Comparison of ENCODE assay signal across 16 cellular contexts in genomic region chr5:39521945-39522590, GRCh38.
"Had no signal": no experiment of that assay in that cellular context is flagged by ENCODE, and none has a peak within 500 bp of the region (broad histone marks: within the 10 kb centered on the region; RNA-seq: fewer than 3 reads in every experiment).

No MANE protein-coding gene starts in this region.

- ATAC-seq: heart left ventricle; left colon; mucosa of descending colon; natural killer cell treated with Interleukin-12 subunit alpha and Interleukin-12 subunit beta and Interleukin-15 and Interleukin-18, amount 100 ng/mL, for 72 hours; sciatic nerve; stimulated activated naive CD8-positive, alpha-beta T cell treated with anti-CD3 and anti-CD28 coated beads, Interleukin-15, Interleukin-2, amounts not matched to agents 100 U/mL and 50 U/mL, for 24 hours had no signal

- H2AFZ ChIP-seq: neural progenitor cell had no signal

- DNase-seq: colonic mucosa; dermis blood vessel endothelial cell; esophagus squamous epithelium; heart left ventricle; hippocampal formation; left colon; mucosa of descending colon; nucleus accumbens; posterior cingulate gyrus; stimulated activated naive CD8-positive, alpha-beta T cell treated with anti-CD3 and anti-CD28 coated beads, Interleukin-15, Interleukin-2, amounts not matched to agents 100 U/mL and 50 U/mL, for 24 hours; thyroid gland had no signal

- H3K4me1 ChIP-seq: colonic mucosa had no signal

- H3K9ac ChIP-seq: neural progenitor cell had no signal

- H3K27ac ChIP-seq: colonic mucosa, esophagus squamous epithelium, neural progenitor cell, suprapubic skin, thyroid gland had no signal

- H3K9me3 ChIP-seq: colonic mucosa, esophagus squamous epithelium, mucosa of descending colon, suprapubic skin, thyroid gland had no signal

- H3K4me3 ChIP-seq: colonic mucosa, esophagus squamous epithelium, heart left ventricle, mucosa of descending colon, neural progenitor cell, skin epidermis, suprapubic skin, thyroid gland had no signal

- H3K4me2 ChIP-seq: neural progenitor cell had no signal

- H3K36me3 ChIP-seq: colonic mucosa, esophagus squamous epithelium, heart left ventricle, neural progenitor cell, suprapubic skin, thyroid gland had no signal

- H3K27me3 ChIP-seq: colonic mucosa, esophagus squamous epithelium, heart left ventricle, neural progenitor cell, suprapubic skin, thyroid gland had no signal
